12 cellular contexts compared by ENCODE assay signal in the genomic region with DNA sequence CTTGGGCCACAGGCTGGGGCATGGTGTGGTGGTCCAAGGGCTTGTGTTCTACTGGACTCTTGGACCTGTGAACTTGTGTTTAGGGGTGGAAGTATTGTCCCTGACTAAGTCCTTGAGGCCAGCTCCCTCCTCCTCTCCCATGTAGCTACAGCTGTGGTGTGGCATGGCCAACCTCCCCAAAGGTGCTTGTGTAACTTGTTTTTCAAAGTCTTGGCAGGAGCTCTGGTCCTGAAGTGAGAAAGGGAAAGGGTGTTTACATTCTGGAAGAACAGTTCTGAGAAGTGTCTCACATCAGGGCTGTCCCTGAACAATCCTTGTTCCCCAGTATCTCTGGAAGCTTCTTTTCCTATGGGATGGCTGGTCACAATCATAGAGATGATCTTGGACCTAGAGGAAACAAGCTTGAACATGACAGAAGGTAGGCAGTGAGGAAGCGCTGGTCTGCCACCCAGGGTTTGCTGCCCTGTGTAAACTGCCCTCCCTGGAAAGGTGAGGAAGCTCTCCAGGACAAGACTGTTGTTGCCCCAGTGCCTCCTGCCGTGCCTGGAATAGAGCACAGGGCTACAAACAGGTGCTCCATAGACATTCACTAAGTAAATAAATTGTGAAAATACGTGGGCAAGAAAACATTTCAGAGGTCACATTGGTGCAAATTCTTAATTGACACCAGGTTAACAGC.
DNase-seq lines count a peak whose midpoint lies in the region; ATAC-seq, FAIRE-seq and TF ChIP-seq lines count a peak whose summit lies in the region.
"Had no signal": no experiment of that assay in that cellular context is flagged by ENCODE, and none has a peak within 500 bp of the region (broad histone marks: within the 10 kb centered on the region; RNA-seq: fewer than 3 reads in every experiment).

No MANE protein-coding gene starts in this region.

- no peak overlapping the region for H3K4me3 ChIP-seq in WERI-Rb-1 (ENCODE audit: low read depth, low read length)
- H3K4me3 ChIP-seq in mucosa of descending colon: no peak overlapping the region
- peak overlapping the region in 2 of 4 donors; percentile 9 to 13 for H3K4me3 ChIP-seq in tibial nerve
- no peak overlapping the region for H3K4me3 ChIP-seq in small intestine (ENCODE audit: low read depth in 1 of 2, low read length in 2 of 2)
- H3K4me3 ChIP-seq: HAP-1 had no signal

- no peaks in the 10 kb centered on the region for H3K9me3 ChIP-seq in WERI-Rb-1 (ENCODE audit: severe bottlenecking)
- no peaks in the 10 kb centered on the region for H3K9me3 ChIP-seq in mucosa of descending colon
- H3K9me3 ChIP-seq in tibial nerve: no peaks in the 10 kb centered on the region
- H3K9me3 ChIP-seq in small intestine (ENCODE audit: control insufficient read depth, low read depth): no peaks in the 10 kb centered on the region
- H3K9me3 ChIP-seq: HAP-1 had no signal

- in situ Hi-C loops in ACHN (cut with HindIII; ENCODE audit: low pct_ligation_motif_present, low pct_unique_long_range_greater_than_20kb, low sequenced_read_pairs): no loop called here

- TF ChIP-seq EP300 in tibial nerve (IDR thresholded peaks at IDR 0.05): peak in 1 of 2 donors; percentile 87

- H3K36me3 ChIP-seq in WERI-Rb-1 (no peaks in the 10 kb centered on the region), mucosa of descending colon (ENCODE audit: low read depth) (no peaks in the 10 kb centered on the region), tibial nerve (no peaks in the 10 kb centered on the region), small intestine (ENCODE audit: control insufficient read depth in 2 of 2, insufficient read depth in 2 of 2, low read length in 2 of 2) (no peaks in the 10 kb centered on the region)
- H3K36me3 ChIP-seq: HAP-1 had no signal

- H3K27ac ChIP-seq in WERI-Rb-1 (peak overlapping the region; percentile 60), tibial nerve (peak overlapping the region; percentile 88 to 99 (median 95)), small intestine (ENCODE audit: low read depth in 1 of 2, low read length in 1 of 2) (peak overlapping the region in 1 of 2 donors; percentile 93)

- H3K4me1 ChIP-seq in mucosa of descending colon (ENCODE audit: low read depth) (peaks cover 29% of the 10 kb centered on the region), tibial nerve (peaks cover 15 to 95% (median 73%) of the 10 kb centered on the region in 4 donors), small intestine (ENCODE audit: control insufficient read depth in 2 of 2, insufficient read depth in 1 of 2, low read depth in 1 of 2, low read length in 1 of 2) (peaks cover 3 to 19% of the 10 kb centered on the region in 2 donors)

- no peak for FAIRE-seq in small intestine (lab: Jason Lieb, UNC)

- H3K27me3 ChIP-seq in WERI-Rb-1 (ENCODE audit: insufficient read depth, low read depth, severe bottlenecking) (no peaks in the 10 kb centered on the region), tibial nerve (no peaks in the 10 kb centered on the region), small intestine (ENCODE audit: control insufficient read depth in 2 of 2, insufficient read depth in 2 of 2, low read length in 2 of 2) (no peaks in the 10 kb centered on the region)

- ATAC-seq in esophagus mucosa: peak; percentile 62
- ATAC-seq in mucosa of descending colon: peak; percentile 60

- TF ChIP-seq POLR2A in tibial nerve (IDR thresholded peaks at IDR 0.05): no peak

- intact Hi-C loops in mucosa of descending colon (cut with DNase I, micrococcal nuclease): loop anchor here in 1 of 2 donors (5.0 kb wide), 1 partner anchor 57 kb away; no protein-coding TSS in a partner anchor

- 72 to 73% methylated on average over 3 of the region's 3 CpGs for WGBS in tibial nerve, 2 donors
- 39 to 58% (median 55%) methylated on average over 3 of the region's 3 CpGs for WGBS in small intestine, 3 donors

- DNase-seq in WERI-Rb-1 (no peak), mucosa of descending colon (peak; percentile 46 to 69 (median 51)), tibial nerve (ENCODE audit: low spot score in 2 of 2) (peak; percentile 55 to 69), ACHN (no peak), small intestine (no peak)
- DNase-seq in activated CD4-positive, alpha-beta T cell treated with anti-CD3 and anti-CD28 coated beads for 48 hours: no peak
- DNase-seq: activated CD4-positive, CD25-positive, alpha-beta regulatory T cell; activated naive CD4-positive, alpha-beta T cell treated with Interleukin-2 at 50 U/mL for 16 hours; DND-41; OCI-M1 had no signal

- TF ChIP-seq CTCF in WERI-Rb-1 (IDR thresholded peaks at IDR 0.05; ENCODE audit: low read depth, low read length) (no peak), mucosa of descending colon (IDR thresholded peaks at IDR 0.05) (no peak), tibial nerve (IDR thresholded peaks at IDR 0.05) (no peak)

Comparison
In these comparisons a context has a peak if more than half of its experiments do, and no peak if none do; other contexts are left out.
1. DNase-seq: peak in mucosa of descending colon (3 of 3) and tibial nerve (2 of 2); none in WERI-Rb-1 (single experiment), ACHN (single experiment), small intestine (single experiment) and activated CD4-positive, alpha-beta T cell treated with anti-CD3 and anti-CD28 coated beads for 48 hours (single experiment).